Comparison of ENCODE assay signal across 25 cellular contexts in the genomic region with DNA sequence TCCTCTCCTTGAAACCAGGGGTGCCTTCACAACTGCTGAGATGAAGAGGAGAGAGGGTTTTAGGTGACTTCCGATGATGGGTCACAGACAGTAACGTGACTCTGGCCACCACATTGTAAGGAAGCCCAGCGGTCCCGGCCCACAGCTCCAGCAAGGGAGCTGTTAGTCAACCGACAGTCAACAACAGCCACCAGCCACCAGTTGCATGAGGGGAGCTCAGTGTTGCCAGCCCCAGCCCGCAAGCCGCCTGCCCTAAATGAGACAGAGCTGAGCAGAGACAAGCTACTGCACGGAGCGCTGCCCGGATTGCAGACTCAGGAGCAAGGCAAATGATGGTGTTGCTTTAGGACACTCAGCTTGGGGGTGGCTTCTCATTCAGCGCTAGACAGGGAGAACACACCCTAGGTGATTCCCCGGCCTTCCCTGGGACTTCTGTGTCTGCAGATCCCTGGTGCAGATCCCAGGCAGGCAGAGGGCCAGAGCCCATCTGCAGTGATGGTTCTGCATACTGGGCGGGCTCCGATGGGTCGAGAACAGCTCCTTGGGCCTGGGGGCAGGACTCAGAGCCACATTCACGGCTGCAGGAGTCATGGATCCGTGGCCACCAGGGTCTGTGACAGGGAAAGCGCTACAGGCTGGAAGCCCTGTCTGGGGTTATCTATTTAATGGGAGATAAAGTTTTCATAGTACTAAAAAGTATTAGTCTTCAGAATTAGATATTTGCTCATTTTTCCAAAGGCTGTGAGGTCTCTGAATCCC. TPM values are rescaled to one million over a fixed set of nuclear protein-coding genes. Genes with fewer than 3 reads are reported as not detected.
"Had no signal": no experiment of that assay in that cellular context is flagged by ENCODE, and none has a peak within 500 bp of the region (broad histone marks: within the 10 kb centered on the region; RNA-seq: fewer than 3 reads in every experiment).

No MANE protein-coding gene starts in this region.

- H3K4me1 ChIP-seq: ascending aorta, breast epithelium had no signal

- H3K9me3 ChIP-seq: ascending aorta, breast epithelium had no signal

- H3K27me3 ChIP-seq: ascending aorta, cardiac muscle cell had no signal

- DNase-seq: activated CD4-positive, alpha-beta memory T cell treated with anti-CD3 and anti-CD28 coated beads, Interleukin-2, amount 10 ng/mL, durations not matched to agents 7 days and 5 days; activated CD4-positive, alpha-beta T cell treated with anti-CD3 and anti-CD28 coated beads for 1 hour; activated CD4-positive, alpha-beta T cell treated with anti-CD3 and anti-CD28 coated beads for 4 hours; activated CD4-positive, alpha-beta T cell treated with anti-CD3 and anti-CD28 coated beads, Interleukin-2, amount 10 ng/mL, durations not matched to agents 7 days and 5 days; activated CD4-positive, alpha-beta T cell treated with anti-CD3 and anti-CD28 coated beads, Interleukin-2, amount 50 U/mL, for 4 hours; activated CD8-positive, alpha-beta memory T cell treated with anti-CD3 and anti-CD28 coated beads, Interleukin-2, amount 50 U/mL, for 48 hours; activated gamma-delta T cell; activated naive CD4-positive, alpha-beta T cell; activated naive CD4-positive, alpha-beta T cell treated with anti-CD3 and anti-CD28 coated beads, Interleukin-2, amount 10 ng/mL, durations not matched to agents 7 days and 5 days; activated naive CD8-positive, alpha-beta T cell treated with anti-CD3 and anti-CD28 coated beads, Interleukin-2, amount 10 ng/mL, durations not matched to agents 7 days and 5 days; activated T-cell treated with anti-CD3 and anti-CD28 coated beads for 4 hours; activated T-cell treated with anti-CD3 and anti-CD28 coated beads, Interleukin-2, amount 50 U/mL, for 24 hours; activated T-cell treated with anti-CD3 and anti-CD28 coated beads, Interleukin-2, amount 50 U/mL, for 72 hours; dorsolateral prefrontal cortex; effector memory CD4-positive, alpha-beta T cell; endodermal cell; foreskin fibroblast; T-helper 2 cell had no signal

- FAIRE-seq: frontal cortex had no signal

- H3K36me3 ChIP-seq: ascending aorta, breast epithelium, cardiac muscle cell had no signal

- H3K4me3 ChIP-seq: ascending aorta, breast epithelium, cardiac muscle cell, coronary artery, dorsolateral prefrontal cortex had no signal

- H3K27ac ChIP-seq: ascending aorta, breast epithelium, cardiac muscle cell, coronary artery, dorsolateral prefrontal cortex had no signal

- ATAC-seq: activated naive CD4-positive, alpha-beta T cell treated with anti-CD3 and anti-CD28 coated beads, Interleukin-2, amount 50 U/mL, for 72 hours; activated T-cell treated with anti-CD3 and anti-CD28 coated beads, Interleukin-2, amount 50 U/mL, for 72 hours; esophagus mucosa had no signal

RNA-seq across cellular contexts. Expression of gene RET, which starts 14.3 kb away (rescaled TPM):
- total RNA-seq: ascending aorta had no signal
- polyA plus RNA-seq: cardiac muscle cell had no signal
